20 cellular contexts compared by ENCODE assay signal in the genomic region with DNA sequence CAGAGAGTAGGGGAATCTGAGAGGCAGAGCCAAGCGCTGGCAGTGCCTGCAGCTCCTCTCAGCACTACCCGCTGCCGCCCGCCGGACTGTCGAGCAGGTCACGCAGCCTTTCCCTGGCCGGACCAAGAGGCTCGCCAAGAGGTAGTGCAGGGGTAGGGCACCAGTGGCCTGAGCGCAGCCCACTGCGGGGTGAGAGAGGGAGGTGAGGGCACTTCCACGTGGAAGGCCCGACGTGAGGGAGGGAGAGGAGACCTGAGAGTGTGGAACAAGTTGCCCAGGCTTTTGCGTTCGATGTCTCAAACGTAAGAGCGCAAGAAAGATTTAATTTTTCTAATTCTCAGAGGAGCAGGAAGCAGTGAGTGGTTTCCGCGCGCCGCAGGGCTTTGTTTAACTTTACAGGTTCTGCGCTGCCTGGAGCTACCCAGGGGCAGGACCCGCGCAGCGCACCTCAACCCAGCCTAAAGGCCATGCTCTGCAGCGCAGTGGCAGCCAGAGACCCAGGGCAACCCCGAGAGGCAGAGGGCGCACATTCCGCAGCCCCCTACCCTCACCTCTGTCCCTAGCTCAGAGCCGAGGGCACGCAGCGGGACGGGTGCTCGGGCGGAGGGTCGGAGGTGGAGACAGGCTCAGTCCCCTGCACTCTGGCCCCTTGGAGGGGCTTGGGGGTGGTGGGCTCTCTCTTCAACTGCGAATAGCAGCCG. TPM values are rescaled to one million over a fixed set of nuclear protein-coding genes. Genes with fewer than 3 reads are reported as not detected.
"Had no signal": no experiment of that assay in that cellular context is flagged by ENCODE, and none has a peak within 500 bp of the region (broad histone marks: within the 10 kb centered on the region; RNA-seq: fewer than 3 reads in every experiment).

No MANE protein-coding gene starts in this region.

- H3K27ac ChIP-seq: ascending aorta, breast epithelium, gastrocnemius medialis, heart right ventricle, left lung, WERI-Rb-1 had no signal

- H3K4me3 ChIP-seq: ascending aorta, breast epithelium, gastrocnemius medialis, heart right ventricle, left lung, mucosa of descending colon had no signal

- DNase-seq: activated CD4-positive, alpha-beta memory T cell treated with anti-CD3 and anti-CD28 coated beads for 36 hours; activated CD4-positive, alpha-beta T cell treated with anti-CD3 and anti-CD28 coated beads for 36 hours; activated CD8-positive, alpha-beta memory T cell treated with anti-CD3 and anti-CD28 coated beads, Interleukin-2, amount 10 ng/mL, durations not matched to agents 7 days and 5 days; activated naive CD4-positive, alpha-beta T cell treated with anti-CD3 and anti-CD28 coated beads for 36 hours; activated naive CD8-positive, alpha-beta T cell treated with anti-CD3 and anti-CD28 coated beads, Interleukin-2, amount 50 U/mL, for 24 hours; activated T-cell treated with anti-CD3 and anti-CD28 coated beads, Interleukin-2, amount 50 U/mL, for 1 hour; erythroblast; gastrocnemius medialis; heart right ventricle; left lung; mammary epithelial cell; mucosa of descending colon; naive thymus-derived CD4-positive, alpha-beta T cell; nucleus accumbens; posterior cingulate gyrus; T-helper 1 cell; WERI-Rb-1 had no signal

- ATAC-seq: activated CD4-positive, alpha-beta T cell treated with anti-CD3 and anti-CD28 coated beads for 36 hours; activated CD8-positive, alpha-beta memory T cell treated with anti-CD3 and anti-CD28 coated beads, Interleukin-2, amount 10 ng/mL, durations not matched to agents 7 days and 5 days; activated naive CD8-positive, alpha-beta T cell treated with anti-CD3 and anti-CD28 coated beads, Interleukin-2, amount 50 U/mL, for 24 hours; gastrocnemius medialis; heart right ventricle; left lung; mucosa of descending colon; naive thymus-derived CD4-positive, alpha-beta T cell; stimulated activated memory B cell treated with anti-CD40 and anti-IgM and Interleukin-4, amounts not matched to agents 10 μg/mL and 1 μg/mL and 100 μg/mL, for 72 hours had no signal

- H3K9me3 ChIP-seq: ascending aorta, breast epithelium, gastrocnemius medialis, heart right ventricle, left lung, mucosa of descending colon had no signal

- H3K27me3 ChIP-seq: ascending aorta had no signal

- H3K36me3 ChIP-seq: ascending aorta, breast epithelium, gastrocnemius medialis, heart right ventricle, left lung, WERI-Rb-1 had no signal

- H3K4me1 ChIP-seq: ascending aorta, breast epithelium, gastrocnemius medialis, heart right ventricle, left lung had no signal

RNA-seq across cellular contexts. Expression of gene ARHGAP36, which starts 14.9 kb away (rescaled TPM):
- polyA plus RNA-seq: heart right ventricle; mammary epithelial cell; naive thymus-derived CD4-positive, alpha-beta T cell had no signal
